Comparison of ENCODE assay signal across 2 cellular contexts in genomic region chr2:36560726-36561125, GRCh38.
TF ChIP-seq lines count a peak whose summit lies in the region.

No MANE protein-coding gene starts in this region.

TF ChIP-seq in SK-N-SH, 30 proteins besides CTCF, POLR2A, EP300 and RAD21:
- TF ChIP-seq USF2 (IDR thresholded peaks at IDR 0.05; ENCODE audit: borderline replicate concordance, low read depth, low read length), result no peak
- no peak for TF ChIP-seq GATA2 (CRISPR knock-in tag; IDR thresholded peaks at IDR 0.05)
- TF ChIP-seq TEAD4 (IDR thresholded peaks at IDR 0.05; ENCODE audit: borderline replicate concordance, insufficient read depth), result no peak
- no peak for TF ChIP-seq MXI1 (IDR thresholded peaks at IDR 0.05; ENCODE audit: low read depth, low read length)
- TF ChIP-seq REST (IDR thresholded peaks at IDR 0.05; ENCODE audit: low read depth, low read length), result no peak
- no peak for TF ChIP-seq IRF3 (IDR thresholded peaks at IDR 0.05; ENCODE audit: low read depth, low read length)
- TF ChIP-seq, protein P1, sequence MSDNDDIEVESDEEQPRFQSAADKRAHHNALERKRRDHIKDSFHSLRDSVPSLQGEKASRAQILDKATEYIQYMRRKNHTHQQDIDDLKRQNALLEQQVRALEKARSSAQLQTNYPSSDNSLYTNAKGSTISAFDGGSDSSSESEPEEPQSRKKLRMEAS (IDR thresholded peaks at IDR 0.05; ENCODE audit: low read depth), result no peak
- no peak for TF ChIP-seq RCOR1 (IDR thresholded peaks at IDR 0.05; ENCODE audit: low read length)
- TF ChIP-seq PBX3 (IDR thresholded peaks at IDR 0.05), result no peak
- TF ChIP-seq FOSL2 (IDR thresholded peaks at IDR 0.05; ENCODE audit: borderline replicate concordance, low read depth), result no peak
- TF ChIP-seq JUND (IDR thresholded peaks at IDR 0.05), result no peak

TF ChIP-seq in SK-N-SH treated with all-trans-retinoic acid at 6 μM for 48 hours, 23 proteins besides CTCF, POLR2A, EP300 and RAD21 (continued from another document):
- TF ChIP-seq SNAI2 (CRISPR knock-in tag; IDR thresholded peaks at IDR 0.05), result no peak
- TF ChIP-seq CREB5 (CRISPR knock-in tag; IDR thresholded peaks at IDR 0.05; ENCODE audit: low read depth), result no peak
- TF ChIP-seq, protein P2, sequence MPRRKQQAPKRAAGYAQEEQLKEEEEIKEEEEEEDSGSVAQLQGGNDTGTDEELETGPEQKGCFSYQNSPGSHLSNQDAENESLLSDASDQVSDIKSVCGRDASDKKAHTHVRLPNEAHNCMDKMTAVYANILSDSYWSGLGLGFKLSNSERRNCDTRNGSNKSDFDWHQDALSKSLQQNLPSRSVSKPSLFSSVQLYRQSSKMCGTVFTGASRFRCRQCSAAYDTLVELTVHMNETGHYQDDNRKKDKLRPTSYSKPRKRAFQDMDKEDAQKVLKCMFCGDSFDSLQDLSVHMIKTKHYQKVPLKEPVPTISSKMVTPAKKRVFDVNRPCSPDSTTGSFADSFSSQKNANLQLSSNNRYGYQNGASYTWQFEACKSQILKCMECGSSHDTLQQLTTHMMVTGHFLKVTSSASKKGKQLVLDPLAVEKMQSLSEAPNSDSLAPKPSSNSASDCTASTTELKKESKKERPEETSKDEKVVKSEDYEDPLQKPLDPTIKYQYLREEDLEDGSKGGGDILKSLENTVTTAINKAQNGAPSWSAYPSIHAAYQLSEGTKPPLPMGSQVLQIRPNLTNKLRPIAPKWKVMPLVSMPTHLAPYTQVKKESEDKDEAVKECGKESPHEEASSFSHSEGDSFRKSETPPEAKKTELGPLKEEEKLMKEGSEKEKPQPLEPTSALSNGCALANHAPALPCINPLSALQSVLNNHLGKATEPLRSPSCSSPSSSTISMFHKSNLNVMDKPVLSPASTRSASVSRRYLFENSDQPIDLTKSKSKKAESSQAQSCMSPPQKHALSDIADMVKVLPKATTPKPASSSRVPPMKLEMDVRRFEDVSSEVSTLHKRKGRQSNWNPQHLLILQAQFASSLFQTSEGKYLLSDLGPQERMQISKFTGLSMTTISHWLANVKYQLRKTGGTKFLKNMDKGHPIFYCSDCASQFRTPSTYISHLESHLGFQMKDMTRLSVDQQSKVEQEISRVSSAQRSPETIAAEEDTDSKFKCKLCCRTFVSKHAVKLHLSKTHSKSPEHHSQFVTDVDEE (CRISPR knock-in tag; IDR thresholded peaks at IDR 0.05), result no peak
- TF ChIP-seq ZNF565 (CRISPR knock-in tag; conservative IDR thresholded peaks at IDR 0.05; ENCODE audit: low read depth), result no peak
- no peak for TF ChIP-seq ISL1 (CRISPR knock-in tag; IDR thresholded peaks at IDR 0.05)
- no peak for TF ChIP-seq POU6F1 (CRISPR knock-in tag; IDR thresholded peaks at IDR 0.05; ENCODE audit: borderline replicate concordance, low read depth)
- no peak for TF ChIP-seq OSR1 (CRISPR knock-in tag; IDR thresholded peaks at IDR 0.05)
- no peak for TF ChIP-seq ZNF8 (CRISPR knock-in tag; IDR thresholded peaks at IDR 0.05)
TF ChIP-seq in SK-N-SH treated with all-trans-retinoic acid at 6 μM for 48 hours: peak in this region for 0.
